Comparison of ENCODE assay signal across 8 cellular contexts in genomic region chr18:61761875-61762274, GRCh38.
"Had no signal": no experiment of that assay in that cellular context is flagged by ENCODE, and none has a peak within 500 bp of the region (broad histone marks: within the 10 kb centered on the region; RNA-seq: fewer than 3 reads in every experiment).

No MANE protein-coding gene starts in this region.

- H3K27ac ChIP-seq: GM23248, HL-60 had no signal

- DNase-seq: GM23248, GOT3, H7, HFFc6, IMR-90 had no signal

- H2AFZ ChIP-seq: GM23248 had no signal

- H3K36me3 ChIP-seq: HAP-1 had no signal

- H3K4me1 ChIP-seq: HAP-1 had no signal

- H3K4me3 ChIP-seq: GM23248, HAP-1, K562 had no signal

- H3K9me3 ChIP-seq: HAP-1 had no signal

- H3K9ac ChIP-seq: GM23248 had no signal
